8 cellular contexts compared by ENCODE assay signal in genomic region chr17:78381601-78382168, GRCh38. TPM values are rescaled to one million over a fixed set of nuclear protein-coding genes. Genes with fewer than 3 reads are reported as not detected.
A peak's percentile ranks its signal among the peaks of the same experiment; 100 is the strongest.
DNase-seq lines count a peak whose midpoint lies in the region; ATAC-seq, FAIRE-seq and TF ChIP-seq lines count a peak whose summit lies in the region.

No MANE protein-coding gene starts in this region.

- peak overlapping the region; percentile 78 for H3K27ac ChIP-seq in colonic mucosa
- peak overlapping the region in 1 of 4 donors; percentile 2 for H3K27ac ChIP-seq in pancreas

- no peaks in the 10 kb centered on the region for H3K27me3 Mint-ChIP-seq in T-cell
- no peaks in the 10 kb centered on the region for H3K27me3 Mint-ChIP-seq in osteocyte (ENCODE audit: unreplicated experiment)

- intact Hi-C loops in colonic mucosa (cut with DNase I) = no loop called here
- intact Hi-C loops in pancreas (cut with DNase I) = no loop called here

- H3K4me3 Mint-ChIP-seq in T-cell = peak overlapping the region; percentile 88 to 93 (median 93)
- H3K4me3 Mint-ChIP-seq in osteocyte (ENCODE audit: unreplicated experiment) = peak overlapping the region; percentile 9

- H3K36me3 Mint-ChIP-seq in T-cell (peaks cover 7% of the 10 kb centered on the region), osteocyte (ENCODE audit: unreplicated experiment) (peaks cover 12% of the 10 kb centered on the region)

- FAIRE-seq in pancreas (lab: Jason Lieb, UNC) = no peak

- H3K4me3 ChIP-seq in colonic mucosa (no peak overlapping the region), pancreas (no peak overlapping the region)

- POLR2A ChIA-PET in T-cell (lab: Charles Lee) = interaction anchor here in 1 of 2 donors (0.6 to 0.7 kb wide), 3 partner anchors 38 to 1591 kb away, joined by 3 to 8 read pairs (median 3); no protein-coding TSS in a partner anchor

- DNase-seq in T-cell (peak in 19 of 34 experiments; percentile 23 to 59 (median 38)), colonic mucosa (no peak), osteocyte (ENCODE audit: extremely low spot score, unreplicated experiment) (no peak), GM10266 (ENCODE audit: extremely low spot score) (no peak), pancreas (no peak)

- H3K27ac Mint-ChIP-seq in T-cell = peak overlapping the region; percentile 87 to 88
- H3K27ac Mint-ChIP-seq in osteocyte (ENCODE audit: unreplicated experiment) = peak overlapping the region; percentile 80

- WGBS in pancreas, 2 donors = 68 to 71% methylated on average over 11 of the region's 11 CpGs

- H3K27me3 ChIP-seq in colonic mucosa (no peaks in the 10 kb centered on the region), pancreas (no peaks in the 10 kb centered on the region)

- CTCF ChIA-PET in T-cell (lab: Charles Lee) = interaction anchor here (0.6 to 1.4 kb wide), 7 partner anchors 19 to 119 kb away, joined by 3 to 5 read pairs (median 4); no protein-coding TSS in a partner anchor

- peak; percentile 38 for ATAC-seq in GM18861 (IDR thresholded peaks at IDR 0.05; ENCODE audit: unreplicated experiment)
- ATAC-seq in T-cell (replicated peaks in 1 of 4) = peak; percentile 65 to 72 (median 70)
- ATAC-seq in HG03521 (IDR thresholded peaks at IDR 0.05; ENCODE audit: unreplicated experiment) = no peak
- no peak for ATAC-seq in HG03139 (IDR thresholded peaks at IDR 0.05; ENCODE audit: unreplicated experiment)
- no peak for ATAC-seq in pancreas

- H3K36me3 ChIP-seq in colonic mucosa (no peaks in the 10 kb centered on the region), pancreas (no peaks in the 10 kb centered on the region)

- H3K4me1 Mint-ChIP-seq in T-cell (peaks cover 75 to 80% (median 76%) of the 10 kb centered on the region in 3 donors), osteocyte (ENCODE audit: unreplicated experiment) (peaks cover 77% of the 10 kb centered on the region)

- H3K9me3 Mint-ChIP-seq in T-cell (no peaks in the 10 kb centered on the region), osteocyte (ENCODE audit: unreplicated experiment) (no peaks in the 10 kb centered on the region)

- H3K4me1 ChIP-seq in colonic mucosa = peaks cover 31% of the 10 kb centered on the region
- H3K4me1 ChIP-seq in pancreas = peaks cover 6 to 32% (median 16%) of the 10 kb centered on the region in 3 donors

- H3K9ac ChIP-seq in colonic mucosa (ENCODE audit: low read depth in 2 of 2, low read length in 2 of 2) = peak overlapping the region in 1 of 2 donors; percentile 38

- H3K9me3 ChIP-seq in colonic mucosa (no peaks in the 10 kb centered on the region), pancreas (no peaks in the 10 kb centered on the region)

- no peak for TF ChIP-seq CTCF in colonic mucosa (IDR thresholded peaks at IDR 0.05)
- TF ChIP-seq CTCF in osteocyte (IDR thresholded peaks at IDR 0.05) = no peak
- TF ChIP-seq CTCF in GM10266 (IDR thresholded peaks at IDR 0.05; ENCODE audit: control insufficient read depth, insufficient read depth, low read depth, missing control alignments) = no peak
- no peak for TF ChIP-seq CTCF in pancreas (IDR thresholded peaks at IDR 0.05)

RNA-seq across cellular contexts. Expression of gene PGS1, which starts 3.2 kb away (rescaled TPM):
- total RNA-seq in T-cell = 10 to 100 TPM; 60.5 to 87.2 (median 78.9) TPM
- total RNA-seq in colonic mucosa = 10 to 100 TPM; 33.3 to 40.2 TPM
- total RNA-seq in osteocyte = 52.7 and 53.0 TPM in 2 replicates
- total RNA-seq in pancreas = 10 to 100 TPM; 11.2 to 21.9 (median 13.4) TPM
- 10 to 100 TPM; 17.2 to 22.7 TPM for polyA plus RNA-seq in pancreas

RNA-seq across cellular contexts. Expression of gene SOCS3, which starts 21.8 kb away (rescaled TPM):
- 100 to 1,000 TPM in 2 of 5 donors, 10 to 100 TPM in 3; 14.2 to 248 (median 19.9) TPM for total RNA-seq in T-cell
- 10 to 100 TPM; 19.7 to 29.4 TPM for total RNA-seq in colonic mucosa
- 79.1 and 86.4 TPM in 2 replicates for total RNA-seq in osteocyte
- total RNA-seq in pancreas = 10 to 100 TPM in 4 of 6 donors, 1 to 10 TPM in 2; 5.7 to 32.6 (median 18.0) TPM
- 10 to 100 TPM; 28.5 to 53.3 TPM for polyA plus RNA-seq in pancreas

Comparison
In these comparisons a context has a peak if more than half of its experiments do, and no peak if none do; other contexts are left out.
1. ATAC-seq: peak in GM18861 (single experiment) and T-cell (4 of 4); none in HG03521 (single experiment), HG03139 (single experiment) and pancreas (0 of 4).
2. DNase-seq: peak in T-cell (19 of 34); none in colonic mucosa (single experiment), osteocyte (single experiment), GM10266 (single experiment) and pancreas (0 of 6).